8 cellular contexts compared by ENCODE assay signal in genomic region chr6:26286168-26286854, GRCh38.
DNase-seq lines count a peak whose midpoint lies in the region; ATAC-seq lines count a peak whose summit lies in the region.

No MANE protein-coding gene starts in this region.

- ATAC-seq in Right ventricle myocardium inferior, result peak; percentile 71
- peak; percentile 69 for ATAC-seq in left lobe of liver
- ATAC-seq in GM21367 (IDR thresholded peaks at IDR 0.05; ENCODE audit: unreplicated experiment), result no peak

- DNase-seq in Right ventricle myocardium inferior (ENCODE audit: missing footprints) (no peak), cardiac septum (ENCODE audit: low spot score) (no peak), NCI-H226 (peak; percentile 52), cerebellum (ENCODE audit: low spot score) (peak; percentile 70), left lobe of liver (ENCODE audit: low spot score) (peak; percentile 78)
- peak; percentile 71 for DNase-seq in activated CD4-positive, alpha-beta T cell treated with anti-CD3 and anti-CD28 coated beads for 1 hour
- peak; percentile 52 for DNase-seq in stimulated activated CD4-positive, alpha-beta T cell treated with anti-CD3 and anti-CD28 coated beads, Interleukin-2, amount 100 ng/mL, for 4 hours (ENCODE audit: low read depth)

- intact Hi-C loops in Right ventricle myocardium inferior (cut with DNase I), result loop anchor here (5.0 kb wide), 1 partner anchor 259 kb away; a partner anchor contains a TSS
- intact Hi-C loops in cardiac septum (cut with DNase I), result loop anchor here (2.0 to 10.0 kb wide), 5 partner anchors 24 to 848 kb away; a partner anchor contains a TSS

Comparison
In these comparisons a context has a peak if more than half of its experiments do, and no peak if none do; other contexts are left out.
1. DNase-seq: peak in NCI-H226 (single experiment), activated CD4-positive, alpha-beta T cell treated with anti-CD3 and anti-CD28 coated beads for 1 hour (single experiment), cerebellum (single experiment), left lobe of liver (single experiment) and stimulated activated CD4-positive, alpha-beta T cell treated with anti-CD3 and anti-CD28 coated beads, Interleukin-2, amount 100 ng/mL, for 4 hours (single experiment); none in Right ventricle myocardium inferior (single experiment) and cardiac septum (single experiment).